10 cellular contexts compared by ENCODE assay signal in the genomic region with DNA sequence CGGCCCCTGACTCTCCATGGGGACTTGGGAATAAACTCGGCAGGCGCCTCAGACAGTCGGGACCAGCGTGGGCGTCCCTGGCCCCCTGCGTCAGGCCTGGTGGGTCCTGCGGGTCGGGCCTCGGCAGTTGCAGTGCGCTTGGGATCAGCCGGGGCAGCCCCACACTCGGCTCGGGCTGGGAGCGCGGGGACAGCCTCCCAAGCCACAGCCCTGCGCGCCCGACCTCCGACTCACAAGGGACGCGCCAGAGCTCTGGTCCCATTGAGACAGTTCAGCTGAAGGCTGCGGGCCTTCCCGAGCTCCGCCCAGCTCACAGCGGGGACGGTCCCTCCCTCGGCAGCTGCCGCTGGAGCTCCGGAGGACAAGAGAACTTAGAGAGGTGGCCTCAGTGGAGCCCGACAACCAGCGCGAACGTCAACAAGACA. TPM values are rescaled to one million over a fixed set of nuclear protein-coding genes. Genes with fewer than 3 reads are reported as not detected.
A peak's percentile ranks its signal among the peaks of the same experiment; 100 is the strongest.
DNase-seq lines count a peak whose midpoint lies in the region; ATAC-seq and FAIRE-seq lines count a peak whose summit lies in the region.
"Had no signal": no experiment of that assay in that cellular context is flagged by ENCODE, and none has a peak within 500 bp of the region (broad histone marks: within the 10 kb centered on the region; RNA-seq: fewer than 3 reads in every experiment).

No MANE protein-coding gene starts in this region.

- 2% methylated on average over 34 of the region's 34 CpGs for WGBS in thymus

- no peaks in the 10 kb centered on the region for H3K4me1 ChIP-seq in thymus (ENCODE audit: control insufficient read depth, insufficient read depth, low read length)

- H3K27ac Mint-ChIP-seq in activated CD4-positive, alpha-beta T cell treated with anti-CD3 and anti-CD28 coated beads for 36 hours: no peak overlapping the region
- no peak overlapping the region for H3K27ac Mint-ChIP-seq in activated naive CD8-positive, alpha-beta T cell treated with anti-CD3 and anti-CD28 coated beads, Interleukin-2, amount 10 ng/mL, durations not matched to agents 7 days and 5 days
- H3K27ac Mint-ChIP-seq: CD4-positive, alpha-beta T cell; naive thymus-derived CD4-positive, alpha-beta T cell had no signal

- peaks cover 11% of the 10 kb centered on the region for H3K9me3 Mint-ChIP-seq in activated CD4-positive, alpha-beta T cell treated with anti-CD3 and anti-CD28 coated beads for 36 hours (ENCODE audit: low read depth)
- peaks cover 28% of the 10 kb centered on the region for H3K9me3 Mint-ChIP-seq in activated naive CD8-positive, alpha-beta T cell treated with anti-CD3 and anti-CD28 coated beads, Interleukin-2, amount 10 ng/mL, durations not matched to agents 7 days and 5 days

- ATAC-seq in activated CD4-positive, alpha-beta T cell treated with anti-CD3 and anti-CD28 coated beads for 36 hours: peak; percentile 57
- ATAC-seq in activated naive CD8-positive, alpha-beta T cell treated with anti-CD3 and anti-CD28 coated beads, Interleukin-2, amount 10 ng/mL, durations not matched to agents 7 days and 5 days (ENCODE audit: low read depth): no peak
- ATAC-seq in esophagus mucosa (no peak), HG03196 (IDR thresholded peaks at IDR 0.05; ENCODE audit: unreplicated experiment) (no peak)
- ATAC-seq: naive thymus-derived CD4-positive, alpha-beta T cell had no signal

- CTCF ChIA-PET in activated CD4-positive, alpha-beta T cell treated with anti-CD3 and anti-CD28 coated beads for 36 hours (lab: Charles Lee): no interaction called here

- peak; percentile 98 for FAIRE-seq in islet of Langerhans (lab: Jason Lieb, UNC)

- no peak overlapping the region for H3K4me3 Mint-ChIP-seq in activated CD4-positive, alpha-beta T cell treated with anti-CD3 and anti-CD28 coated beads for 36 hours
- H3K4me3 Mint-ChIP-seq in activated naive CD8-positive, alpha-beta T cell treated with anti-CD3 and anti-CD28 coated beads, Interleukin-2, amount 10 ng/mL, durations not matched to agents 7 days and 5 days: no peak overlapping the region
- H3K4me3 Mint-ChIP-seq: CD4-positive, alpha-beta T cell had no signal

- peak; percentile 44 for DNase-seq in activated CD4-positive, alpha-beta T cell treated with anti-CD3 and anti-CD28 coated beads for 36 hours
- DNase-seq in activated CD4-positive, alpha-beta T cell treated with anti-CD3 and anti-CD28 coated beads, Interleukin-2, amount 50 U/mL, for 4 hours: no peak
- peak; percentile 31 for DNase-seq in activated naive CD8-positive, alpha-beta T cell treated with anti-CD3 and anti-CD28 coated beads, Interleukin-2, amount 10 ng/mL, durations not matched to agents 7 days and 5 days
- no peak for DNase-seq in ecto neural progenitor cell (ENCODE audit: low spot score)
- DNase-seq: CD4-positive, alpha-beta T cell; naive thymus-derived CD4-positive, alpha-beta T cell had no signal

- no peaks in the 10 kb centered on the region for H3K36me3 ChIP-seq in thymus (ENCODE audit: control insufficient read depth, insufficient read depth)

- POLR2A ChIA-PET in activated CD4-positive, alpha-beta T cell treated with anti-CD3 and anti-CD28 coated beads for 36 hours (lab: Charles Lee): no interaction called here
- POLR2A ChIA-PET in activated naive CD8-positive, alpha-beta T cell treated with anti-CD3 and anti-CD28 coated beads, Interleukin-2, amount 10 ng/mL, durations not matched to agents 7 days and 5 days (lab: Charles Lee): no interaction called here

- H3K27me3 Mint-ChIP-seq in activated CD4-positive, alpha-beta T cell treated with anti-CD3 and anti-CD28 coated beads for 36 hours: peaks cover 30% of the 10 kb centered on the region
- H3K27me3 Mint-ChIP-seq in activated naive CD8-positive, alpha-beta T cell treated with anti-CD3 and anti-CD28 coated beads, Interleukin-2, amount 10 ng/mL, durations not matched to agents 7 days and 5 days: peaks cover 15% of the 10 kb centered on the region

- no peak overlapping the region for H3K27ac ChIP-seq in thymus (ENCODE audit: low read depth)

- peaks cover 7% of the 10 kb centered on the region for H3K27me3 ChIP-seq in thymus (ENCODE audit: control insufficient read depth, insufficient read depth)

- intact Hi-C loops in activated CD4-positive, alpha-beta T cell treated with anti-CD3 and anti-CD28 coated beads for 36 hours (cut with DNase I, micrococcal nuclease): no loop called here

- H3K9me3 ChIP-seq in thymus (ENCODE audit: control insufficient read depth): peaks cover 11% of the 10 kb centered on the region

- no peaks in the 10 kb centered on the region for H3K4me1 Mint-ChIP-seq in activated CD4-positive, alpha-beta T cell treated with anti-CD3 and anti-CD28 coated beads for 36 hours
- H3K4me1 Mint-ChIP-seq in activated naive CD8-positive, alpha-beta T cell treated with anti-CD3 and anti-CD28 coated beads, Interleukin-2, amount 10 ng/mL, durations not matched to agents 7 days and 5 days: no peaks in the 10 kb centered on the region

- peaks cover 3% of the 10 kb centered on the region for H3K36me3 Mint-ChIP-seq in activated CD4-positive, alpha-beta T cell treated with anti-CD3 and anti-CD28 coated beads for 36 hours (ENCODE audit: low read depth)
- H3K36me3 Mint-ChIP-seq in activated naive CD8-positive, alpha-beta T cell treated with anti-CD3 and anti-CD28 coated beads, Interleukin-2, amount 10 ng/mL, durations not matched to agents 7 days and 5 days: no peaks in the 10 kb centered on the region

- peak overlapping the region; percentile 26 for H3K4me3 ChIP-seq in thymus (ENCODE audit: low read length)

RNA-seq across cellular contexts. Expression of gene ZNF730, which starts 45.7 kb away (rescaled TPM):
- 1 to 10 TPM; 2.1 to 3.8 TPM for total RNA-seq in activated CD4-positive, alpha-beta T cell treated with anti-CD3 and anti-CD28 coated beads for 36 hours
- 1 to 10 TPM; 1.2 to 1.6 TPM for total RNA-seq in activated naive CD8-positive, alpha-beta T cell treated with anti-CD3 and anti-CD28 coated beads, Interleukin-2, amount 10 ng/mL, durations not matched to agents 7 days and 5 days
- 0.23 TPM for polyA plus RNA-seq in thymus
- total RNA-seq in esophagus mucosa: 0.44 TPM
- total RNA-seq: CD4-positive, alpha-beta T cell had no signal
- polyA plus RNA-seq: naive thymus-derived CD4-positive, alpha-beta T cell had no signal

Comparison
In these comparisons a context has a peak if more than half of its experiments do, and no peak if none do; other contexts are left out.
1. DNase-seq: peak in activated CD4-positive, alpha-beta T cell treated with anti-CD3 and anti-CD28 coated beads for 36 hours (single experiment) and activated naive CD8-positive, alpha-beta T cell treated with anti-CD3 and anti-CD28 coated beads, Interleukin-2, amount 10 ng/mL, durations not matched to agents 7 days and 5 days (single experiment); none in activated CD4-positive, alpha-beta T cell treated with anti-CD3 and anti-CD28 coated beads, Interleukin-2, amount 50 U/mL, for 4 hours (0 of 2) and ecto neural progenitor cell (single experiment).